8 cellular contexts compared by ENCODE assay signal in the genomic region with DNA sequence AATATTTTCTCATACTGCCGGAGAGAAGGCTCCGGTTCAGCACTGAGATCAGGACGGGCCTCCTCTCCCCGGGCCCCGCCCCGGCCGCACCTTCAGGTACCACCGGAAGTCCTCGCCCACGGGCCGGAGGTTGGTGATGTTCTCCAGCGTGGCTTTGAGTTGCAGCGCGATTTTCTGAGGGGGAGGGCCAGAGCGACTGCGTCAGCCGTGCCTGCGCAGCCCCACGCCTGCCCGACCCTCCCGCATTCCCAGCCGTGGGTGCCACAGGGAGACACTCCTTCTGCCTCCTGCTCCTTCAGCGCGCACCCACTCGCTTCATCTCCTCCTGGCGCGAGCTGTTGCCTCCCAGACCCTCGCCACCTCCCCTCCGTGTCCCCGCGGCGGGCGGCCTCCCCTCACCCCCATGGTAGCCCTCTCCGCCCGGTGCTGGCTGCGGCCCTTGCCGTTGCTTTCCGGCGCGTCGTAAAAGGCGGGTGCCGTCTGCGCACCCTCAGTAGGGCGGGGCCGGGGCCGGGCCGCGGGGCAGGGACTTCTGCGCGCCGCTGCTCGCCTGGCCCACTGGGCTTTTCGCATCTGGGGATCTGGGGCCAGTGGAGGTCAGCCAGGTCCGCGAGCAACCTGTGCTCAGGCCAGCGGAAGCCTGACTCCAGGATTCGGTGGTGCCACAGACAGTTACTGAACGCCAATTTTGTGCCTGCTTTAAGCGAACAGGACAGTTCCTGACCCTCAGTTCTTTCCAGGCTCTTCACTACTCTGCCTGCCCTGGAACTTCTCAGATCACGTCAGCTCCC. TPM values are rescaled to one million over a fixed set of nuclear protein-coding genes. Genes with fewer than 3 reads are reported as not detected.
DNase-seq lines count a peak whose midpoint lies in the region; ATAC-seq and TF ChIP-seq lines count a peak whose summit lies in the region.

A gene (minus strand): TSS at position 464 of the 791 bp plus-strand sequence. CDS start 59 bp downstream, at position 405.

- intact Hi-C loops in cardiac septum (cut with DNase I) = no loop called here

- DNase-seq in GM12865 (ENCODE audit: low read depth) = peak; percentile 96
- DNase-seq in NCI-H1417 treated with DMSO at 0.1 percent for 48 hours (lab: John Stamatoyannopoulos, UW) = peak; percentile 77
- peak; percentile 84 for DNase-seq in T follicular helper cell (ENCODE audit: low read depth)
- DNase-seq in cardiac septum (ENCODE audit: low spot score) = peak; percentile 96
- DNase-seq in pons (ENCODE audit: low spot score) = peak; percentile 72
- DNase-seq in type B pancreatic cell (ENCODE audit: extremely low spot score, unreplicated experiment) = peak; percentile 95

- peak; percentile 91 for ATAC-seq in HG02763 (IDR thresholded peaks at IDR 0.05; ENCODE audit: unreplicated experiment)

- H3K27ac ChIP-seq in adipose tissue (ENCODE audit: low read depth, low read length) = no peak within 1 kb of the TSS

- peak within 1 kb of the TSS; percentile 69 for H3K4me3 ChIP-seq in GM12865 (ENCODE audit: low read depth, low read length)

- no peaks in the 10 kb centered on the region for H3K27me3 Mint-ChIP-seq in type B pancreatic cell

- peaks cover 17% of the 10 kb centered on the region for H3K4me1 Mint-ChIP-seq in type B pancreatic cell (ENCODE audit: unreplicated experiment)

- peaks cover 5% of the 10 kb centered on the region for H3K36me3 Mint-ChIP-seq in type B pancreatic cell

- no peaks in the 10 kb centered on the region for H3K9me3 Mint-ChIP-seq in type B pancreatic cell

- peak within 1 kb of the TSS; percentile 95 for H3K27ac Mint-ChIP-seq in type B pancreatic cell

- peak within 1 kb of the TSS; percentile 95 for H3K4me3 Mint-ChIP-seq in type B pancreatic cell

- WGBS in adipose tissue, 3 donors = 0 to 1% (median 1%) methylated on average over 60 to 61 of the region's 61 CpGs

- no peak for TF ChIP-seq CTCF in GM12865 (IDR thresholded peaks at IDR 0.05; ENCODE audit: insufficient read depth, low read depth, low read length, missing control alignments)
- no peak for TF ChIP-seq CTCF in type B pancreatic cell (conservative IDR thresholded peaks at IDR 0.05)

RNA-seq across cellular contexts. Expression of the gene that starts here (rescaled TPM):
- polyA plus RNA-seq in adipose tissue = 100 to 1,000 TPM in 1 of 3 donors, 10 to 100 TPM in 2; 30.1 to 118 (median 74.5) TPM
- total RNA-seq in cardiac septum = 46.0 TPM
- 36.2 and 72.7 TPM in 2 replicates for total RNA-seq in type B pancreatic cell (ENCODE audit: low replicate concordance)
